28 cellular contexts compared by ENCODE assay signal in genomic region chr2:209900638-209901037, GRCh38.
"Had no signal": no experiment of that assay in that cellular context is flagged by ENCODE, and none has a peak within 500 bp of the region (broad histone marks: within the 10 kb centered on the region; RNA-seq: fewer than 3 reads in every experiment).

No MANE protein-coding gene starts in this region.

- H3K4me1 Mint-ChIP-seq: activated CD4-positive, alpha-beta T cell treated with anti-CD3 and anti-CD28 coated beads, Interleukin-2, amount 10 ng/mL, durations not matched to agents 24 days and 14 days; activated naive CD4-positive, alpha-beta T cell treated with anti-CD3 and anti-CD28 coated beads, Interleukin-2, amount 50 U/mL, for 24 hours; activated naive CD8-positive, alpha-beta T cell treated with anti-CD3 and anti-CD28 coated beads, Interleukin-2, amount 10 ng/mL, durations not matched to agents 7 days and 5 days; central memory CD8-positive, alpha-beta T cell had no signal

- H3K36me3 ChIP-seq: ascending aorta, cardiac muscle cell, SJCRH30 had no signal

- H3K9me3 ChIP-seq: ascending aorta, SJCRH30 had no signal

- H3K27me3 ChIP-seq: ascending aorta, cardiac muscle cell, SJCRH30 had no signal

- H3K27ac ChIP-seq: ascending aorta, cardiac muscle cell, SJCRH30, SK-N-MC had no signal

- ATAC-seq: activated CD8-positive, alpha-beta T cell treated with anti-CD3 and anti-CD28 coated beads for 36 hours; Panc1 had no signal

- H3K4me1 ChIP-seq: ascending aorta, SJCRH30 had no signal

- H3K4me3 ChIP-seq: ascending aorta, cardiac muscle cell, SJCRH30, SK-N-MC had no signal

- FAIRE-seq: TTC549 had no signal

- H3K4me3 Mint-ChIP-seq: activated CD4-positive, alpha-beta T cell treated with anti-CD3 and anti-CD28 coated beads, Interleukin-2, amount 10 ng/mL, durations not matched to agents 24 days and 14 days; activated CD8-positive, alpha-beta T cell treated with anti-CD3 and anti-CD28 coated beads for 36 hours; activated naive CD4-positive, alpha-beta T cell treated with anti-CD3 and anti-CD28 coated beads, Interleukin-2, amount 50 U/mL, for 24 hours; activated naive CD8-positive, alpha-beta T cell treated with anti-CD3 and anti-CD28 coated beads, Interleukin-2, amount 10 ng/mL, durations not matched to agents 7 days and 5 days; central memory CD8-positive, alpha-beta T cell; T-helper 1 cell treated with Interleukin-12 subunit alpha and Interleukin-12 subunit beta and Interleukin-4 antibody, amounts not matched to agents 30 μg/mL and 1 μg/mL, for 36 hours; T-helper 2 cell treated with Interferon-gamma antibody and Interleukin-4, amounts not matched to agents 5 μg/mL and 100 μg/mL, for 36 hours had no signal

- H3K36me3 Mint-ChIP-seq: activated naive CD4-positive, alpha-beta T cell treated with anti-CD3 and anti-CD28 coated beads, Interleukin-2, amount 50 U/mL, for 24 hours; activated naive CD8-positive, alpha-beta T cell treated with anti-CD3 and anti-CD28 coated beads, Interleukin-2, amount 10 ng/mL, durations not matched to agents 7 days and 5 days had no signal

- DNase-seq: activated CD4-positive, alpha-beta T cell treated with anti-CD3 and anti-CD28 coated beads, Interleukin-2, amount 10 ng/mL, durations not matched to agents 24 days and 14 days; activated CD4-positive, alpha-beta T cell treated with anti-CD3 and anti-CD28 coated beads, Interleukin-2, amount 50 U/mL, for 4 hours; activated CD8-positive, alpha-beta T cell treated with anti-CD3 and anti-CD28 coated beads for 36 hours; activated gamma-delta T cell; activated naive CD4-positive, alpha-beta T cell treated with Interleukin-2 at 50 U/mL for 16 hours; activated naive CD8-positive, alpha-beta T cell treated with anti-CD3 and anti-CD28 coated beads, Interleukin-2, amount 10 ng/mL, durations not matched to agents 7 days and 5 days; activated T-cell treated with anti-CD3 and anti-CD28 coated beads, Interleukin-2, amount 50 U/mL, for 1 hour; amygdala; NCI-H1092; NCI-H1436 treated with DMSO at 0.1 percent for 48 hours; NCI-H2029 treated with DMSO at 0.1 percent for 48 hours; NCI-H2107; NCI-H510A; NCI-H526; NCI-H748 treated with DMSO at 0.1 percent for 48 hours; OCI-M1; SHP77; SJCRH30 had no signal

- H3K9me3 Mint-ChIP-seq: activated CD4-positive, alpha-beta T cell treated with anti-CD3 and anti-CD28 coated beads, Interleukin-2, amount 10 ng/mL, durations not matched to agents 24 days and 14 days; activated CD8-positive, alpha-beta T cell treated with anti-CD3 and anti-CD28 coated beads for 36 hours; activated naive CD4-positive, alpha-beta T cell treated with anti-CD3 and anti-CD28 coated beads, Interleukin-2, amount 50 U/mL, for 24 hours; activated naive CD8-positive, alpha-beta T cell treated with anti-CD3 and anti-CD28 coated beads, Interleukin-2, amount 10 ng/mL, durations not matched to agents 7 days and 5 days; activated T-helper 2 cell treated with anti-CD3 and anti-CD28 coated beads, Interferon-gamma antibody, Interleukin-2, Interleukin-4, amounts not matched to agents 10 μg/mL and 5 μg/mL and 100 μg/mL, durations not matched to agents 14 hours and 24 hours and 36 hours; central memory CD8-positive, alpha-beta T cell; T-helper 1 cell treated with Interleukin-12 subunit alpha and Interleukin-12 subunit beta and Interleukin-4 antibody, amounts not matched to agents 30 μg/mL and 1 μg/mL, for 36 hours; T-helper 2 cell treated with Interferon-gamma antibody and Interleukin-4, amounts not matched to agents 5 μg/mL and 100 μg/mL, for 36 hours had no signal

- H3K27me3 Mint-ChIP-seq: activated CD4-positive, alpha-beta T cell treated with anti-CD3 and anti-CD28 coated beads, Interleukin-2, amount 10 ng/mL, durations not matched to agents 24 days and 14 days; activated naive CD4-positive, alpha-beta T cell treated with anti-CD3 and anti-CD28 coated beads, Interleukin-2, amount 50 U/mL, for 24 hours; activated naive CD8-positive, alpha-beta T cell treated with anti-CD3 and anti-CD28 coated beads, Interleukin-2, amount 10 ng/mL, durations not matched to agents 7 days and 5 days had no signal
